ENCODE assay signal across 11 cellular contexts in genomic region chr3:169965562-169965961, GRCh38. TPM values are rescaled to one million over a fixed set of nuclear protein-coding genes. Genes with fewer than 3 reads are reported as not detected.
A peak's percentile ranks its signal among the peaks of the same experiment; 100 is the strongest.
DNase-seq lines count a peak whose midpoint lies in the region; ATAC-seq and TF ChIP-seq lines count a peak whose summit lies in the region.
"Had no signal": no experiment of that assay in that cellular context is flagged by ENCODE, and none has a peak within 500 bp of the region (broad histone marks: within the 10 kb centered on the region; RNA-seq: fewer than 3 reads in every experiment).

No MANE protein-coding gene starts in this region.

- DNase-seq in DND-41, result no peak
- no peak for DNase-seq in central memory CD8-positive, alpha-beta T cell (ENCODE audit: low spot score in 2 of 2)
- no peak for DNase-seq in nephron progenitor cell
- DNase-seq in hypothalamus (lab: John Stamatoyannopoulos, UW), result no peak
- DNase-seq in NCI-H2196 (lab: John Stamatoyannopoulos, UW; ENCODE audit: unreplicated experiment), result no peak
- no peak for DNase-seq in RWPE1 (ENCODE audit: low spot score)
- DNase-seq: cerebellar nuclear complex; GOT3; stimulated activated CD4-positive, alpha-beta T cell treated with anti-CD3 and anti-CD28 coated beads, Interleukin-2, amount 100 ng/mL, for 48 hours had no signal

- no peaks in the 10 kb centered on the region for H3K9me3 ChIP-seq in DND-41 (ENCODE audit: insufficient read depth, low read length, severe bottlenecking)

- TF ChIP-seq CTCF in DND-41 (IDR thresholded peaks at IDR 0.05; ENCODE audit: borderline replicate concordance, extremely low read depth, low read length, poor library complexity, severe bottlenecking) (no peak), nephron progenitor cell (IDR thresholded peaks at IDR 0.05) (no peak), RWPE1 (conservative IDR thresholded peaks at IDR 0.05; ENCODE audit: low read depth) (no peak)

- H3K27ac ChIP-seq in DND-41 (ENCODE audit: low read length) (no peak overlapping the region), RWPE1 (no peak overlapping the region)

- H3K4me3 ChIP-seq in DND-41 (ENCODE audit: low read depth in 1 of 2, low read length in 2 of 2), result no peak overlapping the region

- H3K27me3 Mint-ChIP-seq in IgD-negative memory B cell (no peaks in the 10 kb centered on the region), nephron progenitor cell (ENCODE audit: low read depth, poor library complexity) (peaks cover 11% of the 10 kb centered on the region)
- H3K27me3 Mint-ChIP-seq in central memory CD8-positive, alpha-beta T cell, result peaks cover 10% of the 10 kb centered on the region

- H3K4me1 Mint-ChIP-seq in IgD-negative memory B cell (peaks cover 42 to 70% (median 63%) of the 10 kb centered on the region in 3 donors), nephron progenitor cell (peaks cover 42% of the 10 kb centered on the region)
- H3K4me1 Mint-ChIP-seq in central memory CD8-positive, alpha-beta T cell, result peaks cover 41% of the 10 kb centered on the region

- peaks cover 43% of the 10 kb centered on the region for H3K79me2 ChIP-seq in DND-41 (ENCODE audit: insufficient read depth, low read length)

- H3K9me3 Mint-ChIP-seq in IgD-negative memory B cell, result peaks cover 0 to 4% (median 0%) of the 10 kb centered on the region in 3 donors
- no peaks in the 10 kb centered on the region for H3K9me3 Mint-ChIP-seq in central memory CD8-positive, alpha-beta T cell
- peaks cover 8% of the 10 kb centered on the region for H3K9me3 Mint-ChIP-seq in nephron progenitor cell

- H3K4me1 ChIP-seq in DND-41 (ENCODE audit: insufficient read depth, low read length), result peaks cover 39% of the 10 kb centered on the region

- ATAC-seq in DND-41 (ENCODE audit: insufficient read depth, low read depth), result no peak
- ATAC-seq in central memory CD8-positive, alpha-beta T cell (replicated peaks; ENCODE audit: extremely low read depth, poor library complexity, severe bottlenecking), result no peak
- no peak for ATAC-seq in GM21360 (IDR thresholded peaks at IDR 0.05; ENCODE audit: unreplicated experiment)

- POLR2A ChIA-PET in RWPE1 (lab: Yijun Ruan, JAX; ENCODE audit: low non-redundant PET), result interaction anchor here (1.6 kb wide), 1 partner anchor 16 kb away, joined by 6 read pairs; no protein-coding TSS in a partner anchor

- H3K36me3 Mint-ChIP-seq in IgD-negative memory B cell, result peaks cover 1% of the 10 kb centered on the region
- H3K36me3 Mint-ChIP-seq in central memory CD8-positive, alpha-beta T cell (ENCODE audit: insufficient read depth), result peaks cover 18% of the 10 kb centered on the region
- peaks cover 2% of the 10 kb centered on the region for H3K36me3 Mint-ChIP-seq in nephron progenitor cell (ENCODE audit: low read depth)

- H3K9ac ChIP-seq in DND-41 (ENCODE audit: low read depth, low read length), result no peak overlapping the region

- no peaks in the 10 kb centered on the region for H3K27me3 ChIP-seq in DND-41 (ENCODE audit: insufficient read depth, low read length, poor library complexity)

- H2AFZ ChIP-seq in DND-41 (ENCODE audit: low read depth, low read length), result peak overlapping the region; percentile 93

- H4K20me1 ChIP-seq in DND-41 (ENCODE audit: insufficient read depth, low read length), result peaks cover 24% of the 10 kb centered on the region; the same call in 1 of the 2 replicates

- peaks cover 6% of the 10 kb centered on the region for H3K36me3 ChIP-seq in DND-41 (ENCODE audit: insufficient read depth, low read length)

- peak overlapping the region; percentile 97 to 99 (median 98) for H3K27ac Mint-ChIP-seq in IgD-negative memory B cell
- peak overlapping the region; percentile 99 for H3K27ac Mint-ChIP-seq in central memory CD8-positive, alpha-beta T cell (ENCODE audit: low read depth)
- H3K27ac Mint-ChIP-seq in nephron progenitor cell, result no peak overlapping the region

- CTCF ChIA-PET in RWPE1 (lab: Yijun Ruan, JAX), result interaction anchor here (0.7 kb wide), 2 partner anchors 344 to 1603 kb away, joined by 3 to 5 read pairs; no protein-coding TSS in a partner anchor

- H3K4me3 Mint-ChIP-seq in IgD-negative memory B cell (peak overlapping the region; percentile 88 to 99 (median 95)), nephron progenitor cell (peak overlapping the region; percentile 94)
- peak overlapping the region; percentile 97 for H3K4me3 Mint-ChIP-seq in central memory CD8-positive, alpha-beta T cell

- H3K4me2 ChIP-seq in DND-41 (ENCODE audit: insufficient read depth, low read length), result peak overlapping the region; percentile 73; the same call in 1 of the 2 replicates

RNA-seq across cellular contexts. Expression of gene SEC62, which starts 1.0 kb away (rescaled TPM):
- polyA plus RNA-seq in IgD-negative memory B cell, result 273 TPM

RNA-seq across cellular contexts. Expression of gene SAMD7, which starts 54.2 kb away (rescaled TPM):
- not detected for polyA plus RNA-seq in IgD-negative memory B cell
